Comparison of ENCODE assay signal across 1 cellular context in the genomic region with DNA sequence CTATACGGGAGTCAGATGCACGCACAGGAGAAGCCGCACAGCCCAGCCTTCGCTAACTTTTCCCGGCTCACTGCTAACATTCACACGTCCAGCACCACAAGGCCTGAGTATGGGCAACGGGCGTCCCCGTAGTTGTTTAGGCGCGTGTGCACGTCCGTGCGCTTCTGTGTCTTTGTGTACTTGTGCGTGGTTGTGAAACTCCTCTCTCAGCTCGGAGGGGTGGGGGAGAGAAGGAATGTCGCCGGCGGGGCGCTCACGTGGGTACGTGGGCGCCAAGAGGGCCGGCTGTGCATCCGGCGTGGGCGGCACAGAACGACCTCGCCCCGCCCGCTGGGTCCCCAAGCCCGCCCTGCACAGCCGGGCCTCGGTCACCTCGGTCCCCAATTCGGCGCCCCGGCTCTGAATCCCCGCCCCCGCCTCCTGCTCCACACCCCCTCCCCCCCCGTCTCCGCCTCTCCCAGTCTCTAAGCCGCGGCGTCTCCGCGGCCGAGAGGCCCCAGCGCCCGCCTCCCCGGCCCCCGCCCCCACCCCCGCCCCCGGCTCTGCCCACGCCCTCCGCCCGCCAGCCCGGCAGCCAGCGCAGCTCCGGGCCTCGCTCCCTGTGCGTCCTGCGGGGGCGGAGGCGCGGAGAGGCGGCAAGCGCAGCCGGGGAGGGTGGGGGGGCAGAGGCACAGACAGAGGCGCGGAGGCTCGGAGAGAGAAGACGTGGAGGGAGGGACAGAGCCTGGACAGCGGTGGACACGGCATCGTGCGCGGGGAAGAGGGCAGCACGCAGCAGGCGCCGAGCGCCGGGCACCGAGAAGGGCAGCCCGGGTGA.
TF ChIP-seq lines count a peak whose summit lies in the region.

A gene with protein sequence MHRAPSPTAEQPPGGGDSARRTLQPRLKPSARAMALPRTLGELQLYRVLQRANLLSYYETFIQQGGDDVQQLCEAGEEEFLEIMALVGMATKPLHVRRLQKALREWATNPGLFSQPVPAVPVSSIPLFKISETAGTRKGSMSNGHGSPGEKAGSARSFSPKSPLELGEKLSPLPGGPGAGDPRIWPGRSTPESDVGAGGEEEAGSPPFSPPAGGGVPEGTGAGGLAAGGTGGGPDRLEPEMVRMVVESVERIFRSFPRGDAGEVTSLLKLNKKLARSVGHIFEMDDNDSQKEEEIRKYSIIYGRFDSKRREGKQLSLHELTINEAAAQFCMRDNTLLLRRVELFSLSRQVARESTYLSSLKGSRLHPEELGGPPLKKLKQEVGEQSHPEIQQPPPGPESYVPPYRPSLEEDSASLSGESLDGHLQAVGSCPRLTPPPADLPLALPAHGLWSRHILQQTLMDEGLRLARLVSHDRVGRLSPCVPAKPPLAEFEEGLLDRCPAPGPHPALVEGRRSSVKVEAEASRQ (plus strand): TSS at position 673 of the 817 bp plus-strand sequence. CDS start 158 bp downstream, outside the sequence.

TF ChIP-seq in HEK293, 187 proteins besides CTCF, POLR2A, EP300 and RAD21 (continued from another document and continues in another):
- TF ChIP-seq, protein P1, sequence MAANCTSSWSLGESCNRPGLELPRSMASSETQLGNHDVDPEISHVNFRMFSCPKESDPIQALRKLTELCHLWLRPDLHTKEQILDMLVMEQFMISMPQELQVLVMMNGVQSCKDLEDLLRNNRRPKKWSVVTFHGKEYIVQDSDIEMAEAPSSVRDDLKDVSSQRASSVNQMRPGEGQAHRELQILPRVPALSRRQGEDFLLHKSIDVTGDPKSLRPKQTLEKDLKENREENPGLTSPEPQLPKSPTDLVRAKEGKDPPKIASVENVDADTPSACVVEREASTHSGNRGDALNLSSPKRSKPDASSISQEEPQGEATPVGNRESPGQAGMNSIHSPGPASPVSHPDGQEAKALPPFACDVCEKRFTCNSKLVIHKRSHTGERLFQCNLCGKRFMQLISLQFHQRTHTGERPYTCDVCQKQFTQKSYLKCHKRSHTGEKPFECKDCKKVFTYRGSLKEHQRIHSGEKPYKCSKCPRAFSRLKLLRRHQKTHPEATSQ (tag by site-specific recombination; IDR thresholded peaks at IDR 0.05): 0 out of 2 replicates have a peak, but pooled peaks have one; percentile 52
- TF ChIP-seq, protein P2, sequence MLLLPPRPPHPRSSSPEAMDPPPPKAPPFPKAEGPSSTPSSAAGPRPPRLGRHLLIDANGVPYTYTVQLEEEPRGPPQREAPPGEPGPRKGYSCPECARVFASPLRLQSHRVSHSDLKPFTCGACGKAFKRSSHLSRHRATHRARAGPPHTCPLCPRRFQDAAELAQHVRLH (tag by site-specific recombination; IDR thresholded peaks at IDR 0.05): no peak
- TF ChIP-seq ZNF701 (tag by site-specific recombination; IDR thresholded peaks at IDR 0.05) (no peak), ZNF529 (tag by site-specific recombination; IDR thresholded peaks at IDR 0.05; ENCODE audit: insufficient replicate concordance) (no peak), EGR2 (tag by site-specific recombination; IDR thresholded peaks at IDR 0.05; ENCODE audit: low read depth) (peak; percentile 93), ZNF544 (tag by site-specific recombination; IDR thresholded peaks at IDR 0.05) (no peak), ZNF610 (tag by site-specific recombination; IDR thresholded peaks at IDR 0.05; ENCODE audit: borderline replicate concordance) (no peak), ZNF629 (tag by site-specific recombination; IDR thresholded peaks at IDR 0.05) (peak; percentile 52; the same call in 1 of the 2 replicates), ZXDB (tag by site-specific recombination; IDR thresholded peaks at IDR 0.05) (peak; percentile 98), KLF16 (tag by site-specific recombination; IDR thresholded peaks at IDR 0.05) (peak; percentile 80), SP7 (tag by site-specific recombination; IDR thresholded peaks at IDR 0.05) (peak; percentile 35; the same call in 1 of the 2 replicates), ZNF561 (tag by site-specific recombination; IDR thresholded peaks at IDR 0.05; ENCODE audit: borderline replicate concordance) (0 out of 2 replicates have a peak, but pooled peaks have one; percentile 28), ZFP37 (tag by site-specific recombination; IDR thresholded peaks at IDR 0.05) (0 out of 2 replicates have a peak, but pooled peaks have one; percentile 2), ZNF155 (tag by site-specific recombination; IDR thresholded peaks at IDR 0.05) (no peak), KLF9 (tag by site-specific recombination; IDR thresholded peaks at IDR 0.05; ENCODE audit: low read depth) (peak; percentile 39), ZIC2 (tag by site-specific recombination; IDR thresholded peaks at IDR 0.05) (peak; percentile 54), REPIN1 (tag by site-specific recombination; IDR thresholded peaks at IDR 0.05; ENCODE audit: low read depth) (peak; percentile 64; the same call in 1 of the 2 replicates), SP2 (tag by site-specific recombination; IDR thresholded peaks at IDR 0.05) (peak; percentile 58), ZBTB7A (tag by site-specific recombination; IDR thresholded peaks at IDR 0.05; ENCODE audit: low read depth) (peak; percentile 72; the same call in 1 of the 2 replicates), ZNF114 (tag by site-specific recombination; IDR thresholded peaks at IDR 0.05) (no peak), ZSCAN30 (tag by site-specific recombination; IDR thresholded peaks at IDR 0.05) (no peak), ZNF2 (tag by site-specific recombination; IDR thresholded peaks at IDR 0.05) (peak; percentile 15; the same call in 1 of the 2 replicates), KLF10 (tag by site-specific recombination; IDR thresholded peaks at IDR 0.05) (peak; percentile 81; the same call in 1 of the 2 replicates), ZNF433 (tag by site-specific recombination; IDR thresholded peaks at IDR 0.05; ENCODE audit: low read depth) (no peak), GLI4 (tag by site-specific recombination; IDR thresholded peaks at IDR 0.05) (peak; percentile 86), MYNN (tag by site-specific recombination; IDR thresholded peaks at IDR 0.05; ENCODE audit: borderline replicate concordance) (no peak), ZNF37A (tag by site-specific recombination; IDR thresholded peaks at IDR 0.05) (no peak)
- TF ChIP-seq, protein P3, sequence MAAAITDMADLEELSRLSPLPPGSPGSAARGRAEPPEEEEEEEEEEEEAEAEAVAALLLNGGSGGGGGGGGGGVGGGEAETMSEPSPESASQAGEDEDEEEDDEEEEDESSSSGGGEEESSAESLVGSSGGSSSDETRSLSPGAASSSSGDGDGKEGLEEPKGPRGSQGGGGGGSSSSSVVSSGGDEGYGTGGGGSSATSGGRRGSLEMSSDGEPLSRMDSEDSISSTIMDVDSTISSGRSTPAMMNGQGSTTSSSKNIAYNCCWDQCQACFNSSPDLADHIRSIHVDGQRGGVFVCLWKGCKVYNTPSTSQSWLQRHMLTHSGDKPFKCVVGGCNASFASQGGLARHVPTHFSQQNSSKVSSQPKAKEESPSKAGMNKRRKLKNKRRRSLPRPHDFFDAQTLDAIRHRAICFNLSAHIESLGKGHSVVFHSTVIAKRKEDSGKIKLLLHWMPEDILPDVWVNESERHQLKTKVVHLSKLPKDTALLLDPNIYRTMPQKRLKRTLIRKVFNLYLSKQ (tag by site-specific recombination; IDR thresholded peaks at IDR 0.05; ENCODE audit: borderline replicate concordance): no peak
- TF ChIP-seq, protein P4, sequence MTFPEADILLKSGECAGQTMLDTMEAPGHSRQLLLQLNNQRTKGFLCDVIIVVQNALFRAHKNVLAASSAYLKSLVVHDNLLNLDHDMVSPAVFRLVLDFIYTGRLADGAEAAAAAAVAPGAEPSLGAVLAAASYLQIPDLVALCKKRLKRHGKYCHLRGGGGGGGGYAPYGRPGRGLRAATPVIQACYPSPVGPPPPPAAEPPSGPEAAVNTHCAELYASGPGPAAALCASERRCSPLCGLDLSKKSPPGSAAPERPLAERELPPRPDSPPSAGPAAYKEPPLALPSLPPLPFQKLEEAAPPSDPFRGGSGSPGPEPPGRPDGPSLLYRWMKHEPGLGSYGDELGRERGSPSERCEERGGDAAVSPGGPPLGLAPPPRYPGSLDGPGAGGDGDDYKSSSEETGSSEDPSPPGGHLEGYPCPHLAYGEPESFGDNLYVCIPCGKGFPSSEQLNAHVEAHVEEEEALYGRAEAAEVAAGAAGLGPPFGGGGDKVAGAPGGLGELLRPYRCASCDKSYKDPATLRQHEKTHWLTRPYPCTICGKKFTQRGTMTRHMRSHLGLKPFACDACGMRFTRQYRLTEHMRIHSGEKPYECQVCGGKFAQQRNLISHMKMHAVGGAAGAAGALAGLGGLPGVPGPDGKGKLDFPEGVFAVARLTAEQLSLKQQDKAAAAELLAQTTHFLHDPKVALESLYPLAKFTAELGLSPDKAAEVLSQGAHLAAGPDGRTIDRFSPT (tag by site-specific recombination; IDR thresholded peaks at IDR 0.05): peak; percentile 91
- TF ChIP-seq, protein P5, sequence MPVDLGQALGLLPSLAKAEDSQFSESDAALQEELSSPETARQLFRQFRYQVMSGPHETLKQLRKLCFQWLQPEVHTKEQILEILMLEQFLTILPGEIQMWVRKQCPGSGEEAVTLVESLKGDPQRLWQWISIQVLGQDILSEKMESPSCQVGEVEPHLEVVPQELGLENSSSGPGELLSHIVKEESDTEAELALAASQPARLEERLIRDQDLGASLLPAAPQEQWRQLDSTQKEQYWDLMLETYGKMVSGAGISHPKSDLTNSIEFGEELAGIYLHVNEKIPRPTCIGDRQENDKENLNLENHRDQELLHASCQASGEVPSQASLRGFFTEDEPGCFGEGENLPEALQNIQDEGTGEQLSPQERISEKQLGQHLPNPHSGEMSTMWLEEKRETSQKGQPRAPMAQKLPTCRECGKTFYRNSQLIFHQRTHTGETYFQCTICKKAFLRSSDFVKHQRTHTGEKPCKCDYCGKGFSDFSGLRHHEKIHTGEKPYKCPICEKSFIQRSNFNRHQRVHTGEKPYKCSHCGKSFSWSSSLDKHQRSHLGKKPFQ (tag by site-specific recombination; IDR thresholded peaks at IDR 0.05): 0 out of 2 replicates have a peak, but pooled peaks have one; percentile 11
- TF ChIP-seq, protein P6, sequence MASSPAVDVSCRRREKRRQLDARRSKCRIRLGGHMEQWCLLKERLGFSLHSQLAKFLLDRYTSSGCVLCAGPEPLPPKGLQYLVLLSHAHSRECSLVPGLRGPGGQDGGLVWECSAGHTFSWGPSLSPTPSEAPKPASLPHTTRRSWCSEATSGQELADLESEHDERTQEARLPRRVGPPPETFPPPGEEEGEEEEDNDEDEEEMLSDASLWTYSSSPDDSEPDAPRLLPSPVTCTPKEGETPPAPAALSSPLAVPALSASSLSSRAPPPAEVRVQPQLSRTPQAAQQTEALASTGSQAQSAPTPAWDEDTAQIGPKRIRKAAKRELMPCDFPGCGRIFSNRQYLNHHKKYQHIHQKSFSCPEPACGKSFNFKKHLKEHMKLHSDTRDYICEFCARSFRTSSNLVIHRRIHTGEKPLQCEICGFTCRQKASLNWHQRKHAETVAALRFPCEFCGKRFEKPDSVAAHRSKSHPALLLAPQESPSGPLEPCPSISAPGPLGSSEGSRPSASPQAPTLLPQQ (tag by site-specific recombination; IDR thresholded peaks at IDR 0.05): peak; percentile 53; the same call in 1 of the 2 replicates
- TF ChIP-seq, protein P7, sequence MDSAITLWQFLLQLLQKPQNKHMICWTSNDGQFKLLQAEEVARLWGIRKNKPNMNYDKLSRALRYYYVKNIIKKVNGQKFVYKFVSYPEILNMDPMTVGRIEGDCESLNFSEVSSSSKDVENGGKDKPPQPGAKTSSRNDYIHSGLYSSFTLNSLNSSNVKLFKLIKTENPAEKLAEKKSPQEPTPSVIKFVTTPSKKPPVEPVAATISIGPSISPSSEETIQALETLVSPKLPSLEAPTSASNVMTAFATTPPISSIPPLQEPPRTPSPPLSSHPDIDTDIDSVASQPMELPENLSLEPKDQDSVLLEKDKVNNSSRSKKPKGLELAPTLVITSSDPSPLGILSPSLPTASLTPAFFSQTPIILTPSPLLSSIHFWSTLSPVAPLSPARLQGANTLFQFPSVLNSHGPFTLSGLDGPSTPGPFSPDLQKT (IDR thresholded peaks at IDR 0.05; ENCODE audit: borderline replicate concordance, low read depth, low read length): no peak
- TF ChIP-seq, protein P8, sequence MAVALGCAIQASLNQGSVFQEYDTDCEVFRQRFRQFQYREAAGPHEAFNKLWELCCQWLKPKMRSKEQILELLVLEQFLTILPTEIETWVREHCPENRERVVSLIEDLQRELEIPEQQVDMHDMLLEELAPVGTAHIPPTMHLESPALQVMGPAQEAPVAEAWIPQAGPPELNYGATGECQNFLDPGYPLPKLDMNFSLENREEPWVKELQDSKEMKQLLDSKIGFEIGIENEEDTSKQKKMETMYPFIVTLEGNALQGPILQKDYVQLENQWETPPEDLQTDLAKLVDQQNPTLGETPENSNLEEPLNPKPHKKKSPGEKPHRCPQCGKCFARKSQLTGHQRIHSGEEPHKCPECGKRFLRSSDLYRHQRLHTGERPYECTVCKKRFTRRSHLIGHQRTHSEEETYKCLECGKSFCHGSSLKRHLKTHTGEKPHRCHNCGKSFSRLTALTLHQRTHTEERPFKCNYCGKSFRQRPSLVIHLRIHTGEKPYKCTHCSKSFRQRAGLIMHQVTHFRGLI (tag by site-specific recombination; IDR thresholded peaks at IDR 0.05): peak; percentile 88
- TF ChIP-seq, protein P9, sequence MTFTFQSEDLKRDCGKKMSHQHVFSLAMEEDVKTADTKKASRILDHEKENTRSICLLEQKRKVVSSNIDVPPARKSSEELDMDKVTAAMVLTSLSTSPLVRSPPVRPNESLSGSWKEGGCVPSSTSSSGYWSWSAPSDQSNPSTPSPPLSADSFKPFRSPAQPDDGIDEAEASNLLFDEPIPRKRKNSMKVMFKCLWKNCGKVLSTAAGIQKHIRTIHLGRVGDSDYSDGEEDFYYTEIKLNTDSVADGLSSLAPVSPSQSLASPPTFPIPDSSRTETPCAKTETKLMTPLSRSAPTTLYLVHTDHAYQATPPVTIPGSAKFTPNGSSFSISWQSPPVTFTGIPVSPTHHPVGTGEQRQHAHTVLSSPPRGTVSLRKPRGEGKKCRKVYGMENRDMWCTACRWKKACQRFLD (tag by site-specific recombination; IDR thresholded peaks at IDR 0.05): no peak
- TF ChIP-seq, protein P10, sequence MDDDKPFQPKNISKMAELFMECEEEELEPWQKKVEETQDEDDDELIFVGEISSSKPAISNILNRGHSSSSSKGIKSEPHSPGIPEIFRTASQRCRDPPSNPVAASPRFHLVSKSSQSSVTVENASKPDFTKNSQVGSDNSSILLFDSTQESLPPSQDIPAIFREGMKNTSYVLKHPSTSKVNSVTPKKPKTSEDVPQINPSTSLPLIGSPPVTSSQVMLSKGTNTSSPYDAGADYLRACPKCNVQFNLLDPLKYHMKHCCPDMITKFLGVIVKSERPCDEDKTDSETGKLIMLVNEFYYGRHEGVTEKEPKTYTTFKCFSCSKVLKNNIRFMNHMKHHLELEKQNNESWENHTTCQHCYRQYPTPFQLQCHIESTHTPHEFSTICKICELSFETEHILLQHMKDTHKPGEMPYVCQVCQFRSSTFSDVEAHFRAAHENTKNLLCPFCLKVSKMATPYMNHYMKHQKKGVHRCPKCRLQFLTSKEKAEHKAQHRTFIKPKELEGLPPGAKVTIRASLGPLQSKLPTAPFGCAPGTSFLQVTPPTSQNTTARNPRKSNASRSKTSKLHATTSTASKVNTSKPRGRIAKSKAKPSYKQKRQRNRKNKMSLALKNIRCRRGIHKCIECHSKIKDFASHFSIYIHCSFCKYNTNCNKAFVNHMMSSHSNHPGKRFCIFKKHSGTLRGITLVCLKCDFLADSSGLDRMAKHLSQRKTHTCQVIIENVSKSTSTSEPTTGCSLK (tag by site-specific recombination; IDR thresholded peaks at IDR 0.05): no peak
- TF ChIP-seq, protein P11, sequence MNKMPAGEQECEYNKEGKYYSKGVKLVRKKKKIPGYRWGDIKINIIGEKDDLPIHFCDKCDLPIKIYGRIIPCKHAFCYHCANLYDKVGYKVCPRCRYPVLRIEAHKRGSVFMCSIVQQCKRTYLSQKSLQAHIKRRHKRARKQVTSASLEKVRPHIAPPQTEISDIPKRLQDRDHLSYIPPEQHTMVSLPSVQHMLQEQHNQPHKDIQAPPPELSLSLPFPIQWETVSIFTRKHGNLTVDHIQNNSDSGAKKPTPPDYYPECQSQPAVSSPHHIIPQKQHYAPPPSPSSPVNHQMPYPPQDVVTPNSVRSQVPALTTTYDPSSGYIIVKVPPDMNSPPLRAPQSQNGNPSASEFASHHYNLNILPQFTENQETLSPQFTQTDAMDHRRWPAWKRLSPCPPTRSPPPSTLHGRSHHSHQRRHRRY (tag by site-specific recombination; IDR thresholded peaks at IDR 0.05): no peak
